Comparison of ENCODE assay signal across 23 cellular contexts in the genomic region with DNA sequence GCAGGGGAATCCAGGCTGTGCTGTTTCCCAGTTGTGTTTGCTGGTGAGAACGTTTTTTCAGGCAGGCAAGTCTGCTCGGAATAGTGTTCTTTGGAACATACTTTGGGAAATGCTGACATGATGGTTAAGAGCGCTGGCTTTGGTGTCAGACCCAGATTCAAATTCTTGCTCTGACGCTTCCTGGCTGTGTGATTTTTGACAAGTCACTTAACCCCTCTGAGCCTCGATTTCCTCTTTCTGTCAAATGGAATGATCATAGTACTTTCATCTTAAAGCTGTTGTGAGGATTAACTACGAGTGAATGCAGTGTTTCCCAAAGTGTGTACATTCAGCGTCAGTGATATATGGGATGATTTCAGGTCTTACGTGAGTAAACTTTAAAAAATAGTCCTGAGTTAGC. TPM values are rescaled to one million over a fixed set of nuclear protein-coding genes. Genes with fewer than 3 reads are reported as not detected.
DNase-seq lines count a peak whose midpoint lies in the region; ATAC-seq, FAIRE-seq and TF ChIP-seq lines count a peak whose summit lies in the region.
"Had no signal": no experiment of that assay in that cellular context is flagged by ENCODE, and none has a peak within 500 bp of the region (broad histone marks: within the 10 kb centered on the region; RNA-seq: fewer than 3 reads in every experiment).

No MANE protein-coding gene starts in this region.

- H3K27me3 ChIP-seq in HepG2 (ENCODE audit: control insufficient read depth in 1 of 2, insufficient read depth in 2 of 2, low read length in 2 of 2) (no peaks in the 10 kb centered on the region; a peak in 1 of 5 replicates), right lobe of liver (no peaks in the 10 kb centered on the region)
- H3K27me3 ChIP-seq: breast epithelium, dorsolateral prefrontal cortex, MG63, testis had no signal

- H3K36me3 ChIP-seq in HepG2 (replicated peaks in 1 of 2; ENCODE audit: control insufficient read depth in 1 of 2, insufficient read depth in 2 of 2, low read length in 2 of 2) (peaks cover 57 to 75% of the 10 kb centered on the region in 2 experiments), right lobe of liver (peaks cover 0 to 62% (median 28%) of the 10 kb centered on the region in 4 donors)

- H3K9me3 ChIP-seq in HepG2 (ENCODE audit: low read length) = no peaks in the 10 kb centered on the region
- no peaks in the 10 kb centered on the region for H3K9me3 ChIP-seq in right lobe of liver
- H3K9me3 ChIP-seq: breast epithelium, MG63, testis had no signal

- no peaks in the 10 kb centered on the region for H3K27me3 Mint-ChIP-seq in activated B cell treated with CpG ODN at 0.5 μM for 24 hours
- peaks cover 13% of the 10 kb centered on the region for H3K27me3 Mint-ChIP-seq in endothelial cell (ENCODE audit: unreplicated experiment)
- H3K27me3 Mint-ChIP-seq in type B pancreatic cell = no peaks in the 10 kb centered on the region

- no TSS peak for BruUV-seq in HepG2 (replicated peaks; lab: Mats Ljungman, UMichigan)

- H3K27ac ChIP-seq in HepG2 (ENCODE audit: extremely low read length, insufficient read depth, low read length) = no peak overlapping the region
- no peak overlapping the region for H3K27ac ChIP-seq in right lobe of liver
- H3K27ac ChIP-seq: testis had no signal

- no peak for TF ChIP-seq RAD21 in HepG2 (CRISPR knock-in tag; IDR thresholded peaks at IDR 0.05)

- no peak overlapping the region for H2AFZ ChIP-seq in HepG2 (ENCODE audit: low read length)

- CTCF ChIA-PET in HepG2 (lab: Yijun Ruan, JAX; ENCODE audit: low intra/inter-chr PET ratio, low total read pairs) = no interaction called here
- CTCF ChIA-PET in activated B cell treated with CpG ODN at 0.5 μM for 24 hours (lab: Charles Lee) = no interaction called here

- H3K4me2 ChIP-seq in HepG2 (ENCODE audit: low read depth, low read length) = no peak overlapping the region

- H3K4me1 ChIP-seq in HepG2 (ENCODE audit: insufficient read depth, low read length) (peaks cover 28% of the 10 kb centered on the region), right lobe of liver (peaks cover 0 to 17% (median 4%) of the 10 kb centered on the region in 4 donors)

- 95% methylated on average over 8 of the region's 8 CpGs for WGBS in HepG2 (ENCODE audit: low lambda C conversion rate)
- WGBS in right lobe of liver (ENCODE audit: insufficient coverage, low coverage, low lambda C conversion rate, missing lambda C conversion rate) = 86% methylated on average over 8 of the region's 8 CpGs
- 79 to 88% methylated on average over 8 of the region's 8 CpGs for WGBS in lower leg skin, 2 donors

- intact Hi-C loops in HepG2 (cut with micrococcal nuclease; ENCODE audit: unreplicated experiment) (no loop called here), right lobe of liver (cut with DNase I) (no loop called here), activated B cell treated with CpG ODN at 0.5 μM for 24 hours (cut with micrococcal nuclease) (no loop called here), lower leg skin (cut with DNase I; ENCODE audit: low total_unique reads) (no loop called here)

- peak overlapping the region; percentile 25 for H3K27ac Mint-ChIP-seq in activated B cell treated with CpG ODN at 0.5 μM for 24 hours
- H3K27ac Mint-ChIP-seq in endothelial cell (ENCODE audit: unreplicated experiment) = no peak overlapping the region
- peak overlapping the region; percentile 58 for H3K27ac Mint-ChIP-seq in type B pancreatic cell

- H3K4me3 ChIP-seq in HepG2 (replicated peaks in 1 of 3; ENCODE audit: insufficient read depth in 1 of 3, low read depth in 2 of 3, low read length in 3 of 3) = no peak overlapping the region
- H3K4me3 ChIP-seq in right lobe of liver = no peak overlapping the region
- no peak overlapping the region for H3K4me3 ChIP-seq in lower leg skin (ENCODE audit: low read depth, poor library complexity, severe bottlenecking)
- H3K4me3 ChIP-seq: MG63, testis had no signal

- peaks cover 77% of the 10 kb centered on the region for H3K36me3 Mint-ChIP-seq in activated B cell treated with CpG ODN at 0.5 μM for 24 hours (ENCODE audit: low read depth)
- peaks cover 43% of the 10 kb centered on the region for H3K36me3 Mint-ChIP-seq in endothelial cell (ENCODE audit: low read depth, unreplicated experiment)
- H3K36me3 Mint-ChIP-seq in type B pancreatic cell = peaks cover 13% of the 10 kb centered on the region

- TF ChIP-seq EP300 in HepG2 (IDR thresholded peaks at IDR 0.05; ENCODE audit: low read depth in 2 of 2, low read length in 2 of 2) (no peak), HepG2 (CRISPR knock-in tag; IDR thresholded peaks at IDR 0.05; ENCODE audit: borderline replicate concordance) (no peak)

- H3K4me1 Mint-ChIP-seq in activated B cell treated with CpG ODN at 0.5 μM for 24 hours (peaks cover 33% of the 10 kb centered on the region), endothelial cell (ENCODE audit: unreplicated experiment) (peaks cover 20% of the 10 kb centered on the region), type B pancreatic cell (ENCODE audit: unreplicated experiment) (peaks cover 25% of the 10 kb centered on the region)

- in situ Hi-C loops in HepG2 (cut with HindIII; ENCODE audit: extremely low pct_ligation_motif_present, low pct_unique_long_range_greater_than_20kb) = loop anchor here (25.0 kb wide), 1 partner anchor 851 kb away; a partner anchor contains a TSS

- H3K9ac ChIP-seq in HepG2 (ENCODE audit: insufficient read depth, low read depth, low read length) = no peak overlapping the region

- no peak for TF ChIP-seq CTCF in HepG2 (CRISPR knock-in tag; IDR thresholded peaks at IDR 0.05)
- TF ChIP-seq CTCF in right lobe of liver (IDR thresholded peaks at IDR 0.05) = no peak
- TF ChIP-seq CTCF in activated B cell treated with CpG ODN at 0.5 μM for 24 hours (IDR thresholded peaks at IDR 0.05) = no peak
- no peak for TF ChIP-seq CTCF in endothelial cell (IDR thresholded peaks at IDR 0.05; ENCODE audit: unreplicated experiment)
- TF ChIP-seq CTCF in type B pancreatic cell (conservative IDR thresholded peaks at IDR 0.05) = no peak
- no peak for TF ChIP-seq CTCF in lower leg skin (IDR thresholded peaks at IDR 0.05)

- POLR2A ChIA-PET in HepG2 (lab: Yijun Ruan, JAX) = no interaction called here
- POLR2A ChIA-PET in activated B cell treated with CpG ODN at 0.5 μM for 24 hours (lab: Charles Lee) = interaction anchor here (1.2 to 1.3 kb wide), 2 partner anchors 19 to 31 kb away, joined by 4 read pairs; no protein-coding TSS in a partner anchor

- TF ChIP-seq POLR2A in HepG2 (IDR thresholded peaks at IDR 0.05; ENCODE audit: insufficient read depth in 1 of 2, low read depth in 2 of 2, low read length in 2 of 2) = no peak
- no peak for TF ChIP-seq POLR2A in right lobe of liver (IDR thresholded peaks at IDR 0.05)
- TF ChIP-seq POLR2A in lower leg skin (IDR thresholded peaks at IDR 0.05) = no peak

- H4K20me1 ChIP-seq in HepG2 (ENCODE audit: insufficient read depth, low read length) = peaks cover 30% of the 10 kb centered on the region; the same call in 1 of the 2 replicates

- no peak overlapping the region for H3K4me3 Mint-ChIP-seq in activated B cell treated with CpG ODN at 0.5 μM for 24 hours
- H3K4me3 Mint-ChIP-seq in endothelial cell (ENCODE audit: unreplicated experiment) = peak overlapping the region; percentile 26
- H3K4me3 Mint-ChIP-seq in type B pancreatic cell = no peak overlapping the region

- DNase-seq in HepG2 (ENCODE audit: low spot score) (no peak), right lobe of liver (no peak), activated B cell treated with CpG ODN at 0.5 μM for 24 hours (no peak), endothelial cell (ENCODE audit: low spot score) (no peak), type B pancreatic cell (ENCODE audit: extremely low spot score, unreplicated experiment) (no peak), lower leg skin (ENCODE audit: low spot score in 2 of 2) (no peak), DMS153 (lab: John Stamatoyannopoulos, UW) (no peak)
- DNase-seq: activated CD4-positive, alpha-beta T cell treated with anti-CD3 and anti-CD28 coated beads for 4 hours; activated effector memory CD4-positive, alpha-beta T cell treated with anti-CD3 and anti-CD28 coated beads, Interleukin-2, amount 50 U/mL, for 16 hours; DMS53; dorsolateral prefrontal cortex; mesendoderm; MG63; NCI-H1694; NK-92 treated with Interleukin-12 subunit alpha and Interleukin-12 subunit beta, amount 100 ng/mL, for 24 hours; T1000; testis had no signal

- ATAC-seq in HepG2 (no peak), right lobe of liver (no peak), activated B cell treated with CpG ODN at 0.5 μM for 24 hours (ENCODE audit: low read depth) (no peak), GM18511 (IDR thresholded peaks at IDR 0.05; ENCODE audit: unreplicated experiment) (no peak)
- ATAC-seq: HCT116, sciatic nerve had no signal

- H3K9me3 Mint-ChIP-seq in activated B cell treated with CpG ODN at 0.5 μM for 24 hours = no peaks in the 10 kb centered on the region
- H3K9me3 Mint-ChIP-seq in endothelial cell (ENCODE audit: unreplicated experiment) = no peaks in the 10 kb centered on the region
- no peaks in the 10 kb centered on the region for H3K9me3 Mint-ChIP-seq in type B pancreatic cell

- H3K79me2 ChIP-seq in HepG2 (ENCODE audit: insufficient read depth, low read length) = peaks cover 45% of the 10 kb centered on the region

- peak; percentile 21 for FAIRE-seq in HepG2 (lab: Jason Lieb, UNC)
- FAIRE-seq: GM19239, islet of Langerhans had no signal

RNA-seq across cellular contexts. Expression of a gene that starts 4.8 kb away (rescaled TPM):
- total RNA-seq in HepG2 (2016; rRNA removed; fragmentation: Illumina TruSeq; extraction: Trizol) (10.1 and 16.2 TPM in 2 replicates), right lobe of liver (10 to 100 TPM; 13.0 to 26.2 (median 20.9) TPM), activated B cell treated with CpG ODN at 0.5 μM for 24 hours (166 and 204 TPM in 2 replicates), endothelial cell (ENCODE audit: unreplicated experiment) (60.9 TPM), type B pancreatic cell (ENCODE audit: low replicate concordance) (77.3 and 78.2 TPM in 2 replicates), lower leg skin (100 to 1,000 TPM in 1 of 4 donors, 10 to 100 TPM in 3; 51.0 to 103 (median 58.3) TPM)
- 22.4 and 23.4 TPM in 2 replicates for total RNA-seq in HepG2 (2016; cell fraction: cytosol; rRNA removed; fragmentation: Illumina TruSeq; extraction: Trizol; ENCODE audit: low read depth)
- 7.9 and 15.3 TPM in 2 replicates for total RNA-seq in HepG2 (2016; cell fraction: insoluble cytoplasmic fraction; rRNA removed; fragmentation: Illumina TruSeq; extraction: Trizol)
- total RNA-seq in HepG2 (2016; cell fraction: membrane; rRNA removed; fragmentation: Illumina TruSeq; extraction: Trizol) = 18.4 and 19.8 TPM in 2 replicates
- 21.9 and 27.5 TPM in 2 replicates for total RNA-seq in HepG2 (2016; cell fraction: nucleus; rRNA removed; fragmentation: Illumina TruSeq; extraction: Trizol)
- polyA plus RNA-seq in HepG2 (2011; rRNA removed) = 13.7 and 14.8 TPM in 2 replicates
- polyA plus RNA-seq in HepG2 (2011; cell fraction: cytosol; rRNA removed) = 3.3 and 5.2 TPM in 2 replicates
- 105 and 114 TPM in 2 replicates for polyA plus RNA-seq in HepG2 (2011; cell fraction: nucleus; rRNA removed)
- polyA plus RNA-seq in HepG2 (2012) = 26.9 and 27.9 TPM in 2 replicates
- polyA plus RNA-seq in HepG2 (2016; cell fraction: cytosol; fragmentation: Illumina TruSeq; extraction: Trizol; ENCODE audit: low read depth) = 3.9 TPM in 2 replicates
- polyA plus RNA-seq in HepG2 (2016; cell fraction: insoluble cytoplasmic fraction; fragmentation: Illumina TruSeq; extraction: Trizol; ENCODE audit: low read depth) = 20.3 and 27.9 TPM in 2 replicates
- polyA plus RNA-seq in HepG2 (2016; cell fraction: membrane; fragmentation: Illumina TruSeq; extraction: Trizol; ENCODE audit: low read depth) = 7.5 and 9.2 TPM in 2 replicates
- polyA plus RNA-seq in HepG2 (2016; cell fraction: nucleus; fragmentation: Illumina TruSeq; extraction: Trizol; ENCODE audit: insufficient read depth, low read depth) = 74.8 and 79.3 TPM in 2 replicates
- polyA minus RNA-seq in HepG2 (2011; rRNA and poly(A)+ RNA removed; ENCODE audit: low replicate concordance) = 18.8 and 22.6 TPM in 2 replicates
- 8.0 and 10.7 TPM in 2 replicates for polyA minus RNA-seq in HepG2 (2011; cell fraction: cytosol; rRNA and poly(A)+ RNA removed)
- polyA minus RNA-seq in HepG2 (2011; cell fraction: nucleus; rRNA and poly(A)+ RNA removed) = 80.9 and 81.4 TPM in 2 replicates

RNA-seq across cellular contexts. Expression of a gene that starts 12.3 kb away (rescaled TPM):
- total RNA-seq in HepG2 (2016; rRNA removed; fragmentation: Illumina TruSeq; extraction: Trizol) (9.1 and 11.0 TPM in 2 replicates), right lobe of liver (10 to 100 TPM; 12.8 to 23.0 (median 17.6) TPM), activated B cell treated with CpG ODN at 0.5 μM for 24 hours (63.5 and 77.9 TPM in 2 replicates), endothelial cell (ENCODE audit: unreplicated experiment) (45.3 TPM), type B pancreatic cell (ENCODE audit: low replicate concordance) (41.1 and 45.0 TPM in 2 replicates), lower leg skin (10 to 100 TPM; 23.8 to 67.5 (median 37.1) TPM)
- 8.4 TPM in 2 replicates for total RNA-seq in HepG2 (2016; cell fraction: cytosol; rRNA removed; fragmentation: Illumina TruSeq; extraction: Trizol; ENCODE audit: low read depth)
- 6.9 and 9.6 TPM in 2 replicates for total RNA-seq in HepG2 (2016; cell fraction: insoluble cytoplasmic fraction; rRNA removed; fragmentation: Illumina TruSeq; extraction: Trizol)
- 15.8 and 18.7 TPM in 2 replicates for total RNA-seq in HepG2 (2016; cell fraction: membrane; rRNA removed; fragmentation: Illumina TruSeq; extraction: Trizol)
- total RNA-seq in HepG2 (2016; cell fraction: nucleus; rRNA removed; fragmentation: Illumina TruSeq; extraction: Trizol) = 17.7 and 22.5 TPM in 2 replicates
- polyA plus RNA-seq in HepG2 (2011; rRNA removed) = 8.4 and 9.2 TPM in 2 replicates
- 3.3 and 4.5 TPM in 2 replicates for polyA plus RNA-seq in HepG2 (2011; cell fraction: cytosol; rRNA removed)
- 64.8 and 74.5 TPM in 2 replicates for polyA plus RNA-seq in HepG2 (2011; cell fraction: nucleus; rRNA removed)
- 16.5 and 32.3 TPM in 2 replicates for polyA plus RNA-seq in HepG2 (2012)
- polyA plus RNA-seq in HepG2 (2016; cell fraction: cytosol; fragmentation: Illumina TruSeq; extraction: Trizol; ENCODE audit: low read depth) = 27.2 and 27.7 TPM in 2 replicates
- polyA plus RNA-seq in HepG2 (2016; cell fraction: insoluble cytoplasmic fraction; fragmentation: Illumina TruSeq; extraction: Trizol; ENCODE audit: low read depth) = 18.2 and 24.7 TPM in 2 replicates
- polyA plus RNA-seq in HepG2 (2016; cell fraction: membrane; fragmentation: Illumina TruSeq; extraction: Trizol; ENCODE audit: low read depth) = 38.9 and 40.6 TPM in 2 replicates
- polyA plus RNA-seq in HepG2 (2016; cell fraction: nucleus; fragmentation: Illumina TruSeq; extraction: Trizol; ENCODE audit: insufficient read depth, low read depth) = 77.8 and 81.5 TPM in 2 replicates
- polyA minus RNA-seq in HepG2 (2011; rRNA and poly(A)+ RNA removed; ENCODE audit: low replicate concordance) = 5.4 and 5.5 TPM in 2 replicates
- 7.9 and 8.3 TPM in 2 replicates for polyA minus RNA-seq in HepG2 (2011; cell fraction: cytosol; rRNA and poly(A)+ RNA removed)
- polyA minus RNA-seq in HepG2 (2011; cell fraction: nucleus; rRNA and poly(A)+ RNA removed) = 8.9 and 10.8 TPM in 2 replicates

RNA-seq across cellular contexts. Expression of a gene that starts 35.9 kb away (rescaled TPM):
- 9.0 and 27.8 TPM in 2 replicates for total RNA-seq in HepG2 (2016; rRNA removed; fragmentation: Illumina TruSeq; extraction: Trizol)
- 13.8 and 14.2 TPM in 2 replicates for total RNA-seq in HepG2 (2016; cell fraction: cytosol; rRNA removed; fragmentation: Illumina TruSeq; extraction: Trizol; ENCODE audit: low read depth)
- 9.7 and 19.4 TPM in 2 replicates for total RNA-seq in HepG2 (2016; cell fraction: insoluble cytoplasmic fraction; rRNA removed; fragmentation: Illumina TruSeq; extraction: Trizol)
- 6.2 and 6.3 TPM in 2 replicates for total RNA-seq in HepG2 (2016; cell fraction: membrane; rRNA removed; fragmentation: Illumina TruSeq; extraction: Trizol)
- total RNA-seq in HepG2 (2016; cell fraction: nucleus; rRNA removed; fragmentation: Illumina TruSeq; extraction: Trizol) = 19.4 and 23.7 TPM in 2 replicates
- 4.9 TPM in 2 replicates for polyA plus RNA-seq in HepG2 (2011; rRNA removed)
- polyA plus RNA-seq in HepG2 (2011; cell fraction: cytosol; rRNA removed) = 0.72 and 0.78 TPM in 2 replicates
- polyA plus RNA-seq in HepG2 (2011; cell fraction: nucleus; rRNA removed) = 29.7 and 43.5 TPM in 2 replicates
- polyA plus RNA-seq in HepG2 (2012) = 14.4 and 16.2 TPM in 2 replicates
- 0.08 and 0.18 TPM in 2 replicates for polyA plus RNA-seq in HepG2 (2016; cell fraction: cytosol; fragmentation: Illumina TruSeq; extraction: Trizol; ENCODE audit: low read depth)
- polyA plus RNA-seq in HepG2 (2016; cell fraction: insoluble cytoplasmic fraction; fragmentation: Illumina TruSeq; extraction: Trizol; ENCODE audit: low read depth) = 4.1 and 8.0 TPM in 2 replicates
- 0.25 and 0.49 TPM in 2 replicates for polyA plus RNA-seq in HepG2 (2016; cell fraction: membrane; fragmentation: Illumina TruSeq; extraction: Trizol; ENCODE audit: low read depth)
- 43.3 and 55.9 TPM in 2 replicates for polyA plus RNA-seq in HepG2 (2016; cell fraction: nucleus; fragmentation: Illumina TruSeq; extraction: Trizol; ENCODE audit: insufficient read depth, low read depth)
- polyA minus RNA-seq in HepG2 (2011; rRNA and poly(A)+ RNA removed; ENCODE audit: low replicate concordance) = 32.0 and 40.1 TPM in 2 replicates
- polyA minus RNA-seq in HepG2 (2011; cell fraction: cytosol; rRNA and poly(A)+ RNA removed) = 12.0 and 13.6 TPM in 2 replicates
- polyA minus RNA-seq in HepG2 (2011; cell fraction: nucleus; rRNA and poly(A)+ RNA removed) = 24.1 and 38.5 TPM in 2 replicates
- 10 to 100 TPM; 12.1 to 31.3 (median 22.6) TPM for total RNA-seq in right lobe of liver
- 109 and 123 TPM in 2 replicates for total RNA-seq in activated B cell treated with CpG ODN at 0.5 μM for 24 hours
- 62.2 TPM for total RNA-seq in endothelial cell (ENCODE audit: unreplicated experiment)
- total RNA-seq in type B pancreatic cell (ENCODE audit: low replicate concordance) = 62.8 and 73.5 TPM in 2 replicates
- 10 to 100 TPM; 21.7 to 44.0 (median 33.7) TPM for total RNA-seq in lower leg skin

RNA-seq across cellular contexts. Expression of a gene that starts 52.8 kb away (rescaled TPM):
- total RNA-seq in HepG2 (2016; rRNA removed; fragmentation: Illumina TruSeq; extraction: Trizol) (19.5 and 22.7 TPM in 2 replicates), right lobe of liver (1 to 10 TPM; 3.9 to 5.8 (median 4.4) TPM), activated B cell treated with CpG ODN at 0.5 μM for 24 hours (10.1 and 11.6 TPM in 2 replicates), endothelial cell (ENCODE audit: unreplicated experiment) (12.0 TPM), type B pancreatic cell (ENCODE audit: low replicate concordance) (8.1 and 14.9 TPM in 2 replicates), lower leg skin (1 to 10 TPM; 3.2 to 9.1 (median 6.7) TPM)
- 4.4 and 4.7 TPM in 2 replicates for total RNA-seq in HepG2 (2016; cell fraction: cytosol; rRNA removed; fragmentation: Illumina TruSeq; extraction: Trizol; ENCODE audit: low read depth)
- 18.5 and 18.8 TPM in 2 replicates for total RNA-seq in HepG2 (2016; cell fraction: insoluble cytoplasmic fraction; rRNA removed; fragmentation: Illumina TruSeq; extraction: Trizol)
- 17.9 and 18.1 TPM in 2 replicates for total RNA-seq in HepG2 (2016; cell fraction: membrane; rRNA removed; fragmentation: Illumina TruSeq; extraction: Trizol)
- total RNA-seq in HepG2 (2016; cell fraction: nucleus; rRNA removed; fragmentation: Illumina TruSeq; extraction: Trizol) = 10.6 and 14.1 TPM in 2 replicates
- polyA plus RNA-seq in HepG2 (2011; rRNA removed) = 9.7 and 11.9 TPM in 2 replicates
- 9.3 and 9.8 TPM in 2 replicates for polyA plus RNA-seq in HepG2 (2011; cell fraction: cytosol; rRNA removed)
- 19.3 and 19.5 TPM in 2 replicates for polyA plus RNA-seq in HepG2 (2011; cell fraction: nucleus; rRNA removed)
- polyA plus RNA-seq in HepG2 (2012) = 8.9 and 9.8 TPM in 2 replicates
- polyA plus RNA-seq in HepG2 (2016; cell fraction: cytosol; fragmentation: Illumina TruSeq; extraction: Trizol; ENCODE audit: low read depth) = 2.5 and 2.8 TPM in 2 replicates
- polyA plus RNA-seq in HepG2 (2016; cell fraction: insoluble cytoplasmic fraction; fragmentation: Illumina TruSeq; extraction: Trizol; ENCODE audit: low read depth) = 17.8 and 20.4 TPM in 2 replicates
- polyA plus RNA-seq in HepG2 (2016; cell fraction: membrane; fragmentation: Illumina TruSeq; extraction: Trizol; ENCODE audit: low read depth) = 9.1 and 9.3 TPM in 2 replicates
- 15.4 and 16.6 TPM in 2 replicates for polyA plus RNA-seq in HepG2 (2016; cell fraction: nucleus; fragmentation: Illumina TruSeq; extraction: Trizol; ENCODE audit: insufficient read depth, low read depth)
- 20.5 and 25.2 TPM in 2 replicates for polyA minus RNA-seq in HepG2 (2011; rRNA and poly(A)+ RNA removed; ENCODE audit: low replicate concordance)
- 13.1 and 17.3 TPM in 2 replicates for polyA minus RNA-seq in HepG2 (2011; cell fraction: cytosol; rRNA and poly(A)+ RNA removed)
- polyA minus RNA-seq in HepG2 (2011; cell fraction: nucleus; rRNA and poly(A)+ RNA removed) = 14.9 and 15.7 TPM in 2 replicates
